In the genomic region with DNA sequence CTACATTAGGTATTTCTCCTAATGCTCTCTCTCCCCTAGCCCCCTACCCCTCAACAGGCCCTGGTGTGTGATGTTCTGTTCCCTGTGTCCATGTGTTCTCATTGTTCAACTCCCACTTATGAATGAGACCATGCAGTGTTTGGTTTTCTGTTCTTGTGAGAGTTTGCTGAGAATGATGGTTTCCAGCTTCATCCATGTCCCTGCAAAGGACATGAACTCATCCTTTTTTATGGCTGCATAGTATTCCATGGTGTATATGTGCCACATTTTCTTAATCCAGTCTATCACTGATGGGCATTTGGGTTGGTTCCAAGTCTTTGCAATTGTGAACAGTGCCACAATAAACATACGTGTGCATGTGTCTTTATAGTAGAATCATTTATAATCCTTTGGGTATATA, we compare ENCODE assay signal across 2 cellular contexts.
DNase-seq lines count a peak whose midpoint lies in the region; ATAC-seq, FAIRE-seq and TF ChIP-seq lines count a peak whose summit lies in the region.
"Not testable (repeated sequence)": the region's sequence is repeated elsewhere in the genome, so short reads cannot be mapped to it uniquely, and the experiment has no call there.

No MANE protein-coding gene starts in this region.

- not testable (repeated sequence) for H3K79me2 ChIP-seq in K562 (ENCODE audit: control insufficient read depth, insufficient read depth, low read length)

- POLR2A ChIA-PET in HEK293 (lab: Yijun Ruan, JAX); K562 (lab: Yijun Ruan, JAX): not testable (repeated sequence)

- not testable (repeated sequence) for TF ChIP-seq EP300 in K562 (IDR thresholded peaks at IDR 0.05; ENCODE audit: low read length)

- in situ Hi-C loops in K562 (cut with MboI): not testable (repeated sequence)

- H3K27me3 ChIP-seq in K562 (ENCODE audit: control insufficient read depth in 2 of 2, insufficient read depth in 2 of 2, low read length in 2 of 2): not testable (repeated sequence)

- FAIRE-seq in K562 (lab: Jason Lieb, UNC): peak; percentile 80

- H2AFZ ChIP-seq in K562 (ENCODE audit: low read depth, low read length): not testable (repeated sequence)

- 33% methylated on average over 1 of the region's 1 CpG for WGBS in K562 (ENCODE audit: insufficient coverage, low coverage, missing lambda C conversion rate)

- not testable (repeated sequence) for H3K4me2 ChIP-seq in K562 (ENCODE audit: insufficient read depth, low read length)

- H3K9me1 ChIP-seq in K562 (ENCODE audit: control insufficient read depth, insufficient read depth, low read length): not testable (repeated sequence)

- not testable (repeated sequence) for H4K20me1 ChIP-seq in K562 (replicated peaks; ENCODE audit: control insufficient read depth, insufficient read depth, low read length)

- not testable (repeated sequence) for H3K4me1 ChIP-seq in HEK293 (ENCODE audit: control insufficient read depth, insufficient read depth, low read length); K562 (replicated peaks in 1 of 2; ENCODE audit: control insufficient read depth in 2 of 2, insufficient read depth in 2 of 2, low read length in 2 of 2)

- not testable (repeated sequence) for H3K4me3 ChIP-seq in HEK293 (ENCODE audit: low read depth, low read length); K562

- H3K9me3 ChIP-seq in HEK293 (ENCODE audit: control insufficient read depth, insufficient read depth, low read depth, low read length); K562 (replicated peaks; ENCODE audit: control insufficient read depth, insufficient read depth, low read depth, low read length): not testable (repeated sequence)

- not testable (repeated sequence) for ATAC-seq in K562

- CTCF ChIA-PET in HEK293 (lab: Yijun Ruan, JAX); K562 (lab: Yijun Ruan, JAX; ENCODE audit: low intra/inter-chr PET ratio): not testable (repeated sequence)

- H3K36me3 ChIP-seq in HEK293 (ENCODE audit: control insufficient read depth in 2 of 2, insufficient read depth in 1 of 2, low read length in 2 of 2); K562 (ENCODE audit: control insufficient read depth, insufficient read depth, low read length): not testable (repeated sequence)

- BruUV-seq in K562 (replicated peaks; lab: Mats Ljungman, UMichigan): not testable (repeated sequence)

- TF ChIP-seq RAD21 in K562 (CRISPR knock-in tag; conservative IDR thresholded peaks at IDR 0.05 in 1 of 2, IDR thresholded peaks at IDR 0.05 in 1 of 2): not testable (repeated sequence)

- DNase-seq in K562 (ENCODE audit: extremely low read depth in 1 of 4, low spot score in 3 of 4): not testable (repeated sequence)

- not testable (repeated sequence) for H3K27ac ChIP-seq in HEK293 (ENCODE audit: extremely low read depth, low read depth, low read length); K562 (ENCODE audit: extremely low read depth, low read depth, low read length)

- TF ChIP-seq POLR2A in K562 (conservative IDR thresholded peaks at IDR 0.05): not testable (repeated sequence)

- TF ChIP-seq CTCF in HEK293 (tag by site-specific recombination; IDR thresholded peaks at IDR 0.05); K562 (IDR thresholded peaks at IDR 0.05 in 2 of 3, conservative IDR thresholded peaks at IDR 0.05 in 1 of 3; ENCODE audit: insufficient read depth in 2 of 3, low read depth in 1 of 3, low read length in 3 of 3): not testable (repeated sequence)

- intact Hi-C loops in K562 (cut with micrococcal nuclease): not testable (repeated sequence)

- not testable (repeated sequence) for H3K9ac ChIP-seq in K562 (ENCODE audit: insufficient read depth in 1 of 2, low read depth in 2 of 2, low read length in 2 of 2)

TF ChIP-seq in HEK293, 187 proteins besides CTCF, POLR2A, EP300 and RAD21:
- TF ChIP-seq ZNF146 (tag by site-specific recombination; IDR thresholded peaks at IDR 0.05): peak; percentile 67; the same call in 1 of the 2 replicates
TF ChIP-seq in HEK293: peak in this region for 1; not testable (repeated sequence) for 186.

TF ChIP-seq in K562, 482 proteins besides CTCF, POLR2A, EP300 and RAD21:
- TF ChIP-seq ZNF146 (CRISPR knock-in tag; IDR thresholded peaks at IDR 0.05; ENCODE audit: unreplicated experiment): peak; percentile 72
